13 cellular contexts compared by ENCODE assay signal in genomic region chr16:1559446-1559975, GRCh38.
DNase-seq lines count a peak whose midpoint lies in the region; ATAC-seq and TF ChIP-seq lines count a peak whose summit lies in the region.
"Had no signal": no experiment of that assay in that cellular context is flagged by ENCODE, and none has a peak within 500 bp of the region (broad histone marks: within the 10 kb centered on the region; RNA-seq: fewer than 3 reads in every experiment).

No MANE protein-coding gene starts in this region.

- ATAC-seq in GM21576 (IDR thresholded peaks at IDR 0.05; ENCODE audit: unreplicated experiment): no peak

- DNase-seq in stimulated activated CD4-positive, alpha-beta T cell treated with anti-CD3 and anti-CD28 coated beads, Interleukin-1b, Interleukin-23, amount 100 ng/mL, for 48 hours: peak; percentile 22
- DNase-seq in stimulated activated CD4-positive, alpha-beta T cell treated with anti-CD3 and anti-CD28 coated beads, Interleukin-4, amount 100 ng/mL, for 1 hour: no peak
- DNase-seq in WERI-Rb-1 (no peak), NCI-H2171 (lab: John Stamatoyannopoulos, UW) (no peak), ACHN (no peak), HAP-1 (ENCODE audit: low spot score in 2 of 2) (no peak)
- peak in 2 of 3 donors; percentile 23 for DNase-seq in effector memory CD4-positive, alpha-beta T cell
- DNase-seq: activated CD4-positive, CD25-positive, alpha-beta regulatory T cell; EL; head of caudate nucleus; stimulated activated CD4-positive, alpha-beta T cell treated with anti-CD3 and anti-CD28 coated beads, Interleukin-12 subunit alpha, Interleukin-12 subunit beta, amount 100 ng/mL, for 4 hours had no signal

- H3K36me3 ChIP-seq in WERI-Rb-1: peaks cover 63% of the 10 kb centered on the region
- peaks cover 21% of the 10 kb centered on the region for H3K36me3 ChIP-seq in effector memory CD4-positive, alpha-beta T cell (ENCODE audit: control insufficient read depth, insufficient read depth, low read length)
- H3K36me3 ChIP-seq in HAP-1 (replicated peaks): no peaks in the 10 kb centered on the region

- no peak overlapping the region for H3K4me3 ChIP-seq in WERI-Rb-1 (ENCODE audit: low read depth, low read length)
- no peak overlapping the region for H3K4me3 ChIP-seq in effector memory CD4-positive, alpha-beta T cell (ENCODE audit: insufficient read depth, low read depth, low read length, poor library complexity, severe bottlenecking)
- H3K4me3 ChIP-seq in HAP-1: no peak overlapping the region
- H3K4me3 ChIP-seq: tibial nerve had no signal

- H3K27ac ChIP-seq in WERI-Rb-1: peak overlapping the region; percentile 78; the same call in 1 of the 2 replicates
- H3K27ac ChIP-seq in effector memory CD4-positive, alpha-beta T cell (ENCODE audit: insufficient read depth, low read length, poor library complexity, severe bottlenecking): peak overlapping the region; percentile 53
- H3K27ac ChIP-seq: tibial nerve had no signal

- H3K27me3 ChIP-seq in WERI-Rb-1 (ENCODE audit: insufficient read depth, low read depth, severe bottlenecking) (no peaks in the 10 kb centered on the region), HAP-1 (ENCODE audit: low read depth) (no peaks in the 10 kb centered on the region)
- no peaks in the 10 kb centered on the region for H3K27me3 ChIP-seq in effector memory CD4-positive, alpha-beta T cell (replicated peaks; ENCODE audit: control insufficient read depth, insufficient read depth, low read length, poor library complexity, severe bottlenecking)
- H3K27me3 ChIP-seq: tibial nerve had no signal

- in situ Hi-C loops in ACHN (cut with HindIII; ENCODE audit: low pct_ligation_motif_present, low pct_unique_long_range_greater_than_20kb, low sequenced_read_pairs) (no loop called here), HAP-1 (cut with MboI; ENCODE audit: low sequenced_read_pairs) (no loop called here)

- no peak for TF ChIP-seq CTCF in WERI-Rb-1 (IDR thresholded peaks at IDR 0.05; ENCODE audit: low read depth, low read length)

- no peaks in the 10 kb centered on the region for H3K9me3 ChIP-seq in WERI-Rb-1 (ENCODE audit: severe bottlenecking)
- H3K9me3 ChIP-seq in effector memory CD4-positive, alpha-beta T cell (ENCODE audit: control insufficient read depth, low read length): no peaks in the 10 kb centered on the region
- H3K9me3 ChIP-seq in HAP-1: no peaks in the 10 kb centered on the region
- H3K9me3 ChIP-seq: tibial nerve had no signal

- peaks cover 37% of the 10 kb centered on the region for H3K4me1 ChIP-seq in effector memory CD4-positive, alpha-beta T cell (ENCODE audit: control insufficient read depth, insufficient read depth, low read length, poor library complexity, severe bottlenecking)
- peaks cover 14% of the 10 kb centered on the region for H3K4me1 ChIP-seq in HAP-1
- H3K4me1 ChIP-seq: tibial nerve had no signal

Comparison
In these comparisons a context has a peak if more than half of its experiments do, and no peak if none do; other contexts are left out.
1. DNase-seq: peak in stimulated activated CD4-positive, alpha-beta T cell treated with anti-CD3 and anti-CD28 coated beads, Interleukin-1b, Interleukin-23, amount 100 ng/mL, for 48 hours (single experiment) and effector memory CD4-positive, alpha-beta T cell (2 of 3); none in stimulated activated CD4-positive, alpha-beta T cell treated with anti-CD3 and anti-CD28 coated beads, Interleukin-4, amount 100 ng/mL, for 1 hour (single experiment), WERI-Rb-1 (single experiment), NCI-H2171 (single experiment), ACHN (single experiment) and HAP-1 (0 of 2).